11 cellular contexts compared by ENCODE assay signal in genomic region chr7:5700391-5700985, GRCh38.
DNase-seq lines count a peak whose midpoint lies in the region; ATAC-seq and TF ChIP-seq lines count a peak whose summit lies in the region.
"Had no signal": no experiment of that assay in that cellular context is flagged by ENCODE, and none has a peak within 500 bp of the region (broad histone marks: within the 10 kb centered on the region; RNA-seq: fewer than 3 reads in every experiment).

No MANE protein-coding gene starts in this region.

- peak; percentile 3 for ATAC-seq in GM21515 (IDR thresholded peaks at IDR 0.05; ENCODE audit: unreplicated experiment)
- ATAC-seq in T-helper 17 cell, result peak; percentile 8
- ATAC-seq in heart right ventricle, result peak in 2 of 8 donors; percentile 32 to 34
- ATAC-seq in HG03025 (IDR thresholded peaks at IDR 0.05; ENCODE audit: low FRiP score, unreplicated experiment), result no peak
- no peak for ATAC-seq in sciatic nerve
- ATAC-seq: K562 had no signal

- DNase-seq in T-helper 17 cell, result no peak
- no peak for DNase-seq in heart right ventricle
- no peak for DNase-seq in smooth muscle cell (lab: John Stamatoyannopoulos, UW; ENCODE audit: unreplicated experiment)
- DNase-seq in NCI-H82 treated with DMSO at 0.1 percent for 48 hours (lab: John Stamatoyannopoulos, UW; ENCODE audit: unreplicated experiment), result no peak
- no peak for DNase-seq in sciatic nerve (ENCODE audit: low spot score)
- DNase-seq: hippocampal formation, NCI-H446 treated with DMSO at 0.1 percent for 48 hours, SK-N-SH had no signal

- 71 to 75% methylated on average over 5 of the region's 5 CpGs for WGBS in heart right ventricle, 2 donors
- 82% methylated on average over 5 of the region's 5 CpGs for WGBS in smooth muscle cell (ENCODE audit: low lambda C conversion rate)

- H3K27me3 Mint-ChIP-seq in T-helper 17 cell, result no peaks in the 10 kb centered on the region

- H3K27me3 ChIP-seq in heart right ventricle (no peaks in the 10 kb centered on the region), smooth muscle cell (ENCODE audit: low read depth) (no peaks in the 10 kb centered on the region)

- H3K4me3 ChIP-seq in heart right ventricle, result no peak overlapping the region
- H3K4me3 ChIP-seq in smooth muscle cell, result no peak overlapping the region
- H3K4me3 ChIP-seq: K562 had no signal

- peak overlapping the region; percentile 22 for H3K4me2 ChIP-seq in smooth muscle cell
- H3K4me2 ChIP-seq: SK-N-SH had no signal

- H3K36me3 Mint-ChIP-seq in T-helper 17 cell (ENCODE audit: low read depth), result peaks cover 8% of the 10 kb centered on the region

- H3K36me3 ChIP-seq in heart right ventricle (peaks cover 0 to 36% (median 4%) of the 10 kb centered on the region in 9 donors), smooth muscle cell (ENCODE audit: low read depth) (no peaks in the 10 kb centered on the region)

- peak overlapping the region; percentile 99 for H3K27ac Mint-ChIP-seq in T-helper 17 cell

- H3F3A ChIP-seq in smooth muscle cell (ENCODE audit: low read depth), result peaks cover 35% of the 10 kb centered on the region

- H3K4me3 Mint-ChIP-seq in T-helper 17 cell, result peak overlapping the region; percentile 86

- peak overlapping the region; percentile 35 for H3K9ac ChIP-seq in smooth muscle cell (ENCODE audit: low read depth)
- H3K9ac ChIP-seq: SK-N-SH had no signal

- H3K79me2 ChIP-seq in smooth muscle cell (ENCODE audit: low read depth), result peaks cover 5% of the 10 kb centered on the region

- intact Hi-C loops in heart right ventricle (cut with DNase I), result loop anchor here in 8 of 10 donors (5.0 to 10.0 kb wide), 4 partner anchors 33 to 336 kb away; no protein-coding TSS in a partner anchor
- intact Hi-C loops in sciatic nerve (cut with DNase I), result loop anchor here (10.0 kb wide), 1 partner anchor 206 kb away; no protein-coding TSS in a partner anchor

- peaks cover 63% of the 10 kb centered on the region for H3K4me1 Mint-ChIP-seq in T-helper 17 cell

- H3K9me3 ChIP-seq in T-helper 17 cell (ENCODE audit: control insufficient read depth, low read length, poor library complexity, severe bottlenecking) (no peaks in the 10 kb centered on the region), heart right ventricle (no peaks in the 10 kb centered on the region), smooth muscle cell (replicated peaks; ENCODE audit: low read depth) (no peaks in the 10 kb centered on the region)
- H3K9me3 ChIP-seq: SK-N-SH had no signal

- H4K20me1 ChIP-seq in smooth muscle cell (ENCODE audit: low read depth), result peaks cover 29% of the 10 kb centered on the region

- H3K27ac ChIP-seq in heart right ventricle (peak overlapping the region in 8 of 10 donors; percentile 21 to 91 (median 70)), smooth muscle cell (ENCODE audit: low read depth) (peak overlapping the region; percentile 100)

- TF ChIP-seq CTCF in heart right ventricle (IDR thresholded peaks at IDR 0.05), result no peak
- TF ChIP-seq CTCF in smooth muscle cell (IDR thresholded peaks at IDR 0.05; ENCODE audit: borderline replicate concordance, insufficient read depth, poor library complexity, severe bottlenecking), result no peak

- H3K4me1 ChIP-seq in heart right ventricle, result peaks cover 7 to 91% (median 66%) of the 10 kb centered on the region in 9 donors
- peaks cover 19% of the 10 kb centered on the region for H3K4me1 ChIP-seq in smooth muscle cell (ENCODE audit: low read depth)

- H2AFZ ChIP-seq in smooth muscle cell (ENCODE audit: low read depth), result no peak overlapping the region

Comparison
In these comparisons a context has a peak if more than half of its experiments do, and no peak if none do; other contexts are left out.
1. ATAC-seq: peak in GM21515 (single experiment) and T-helper 17 cell (single experiment); none in HG03025 (single experiment) and sciatic nerve (single experiment).